In genomic region chr2:138209009-138209408, GRCh38 we compare ENCODE assay signal across 32 cellular contexts.
DNase-seq lines count a peak whose midpoint lies in the region; FAIRE-seq and TF ChIP-seq lines count a peak whose summit lies in the region.
"Had no signal": no experiment of that assay in that cellular context is flagged by ENCODE, and none has a peak within 500 bp of the region (broad histone marks: within the 10 kb centered on the region; RNA-seq: fewer than 3 reads in every experiment).

No MANE protein-coding gene starts in this region.

- no peak overlapping the region for H3K4me3 Mint-ChIP-seq in mesothelial cell of epicardium
- H3K4me3 Mint-ChIP-seq: activated T-helper 1 cell treated with anti-CD3 and anti-CD28 coated beads, Interleukin-12 subunit alpha, Interleukin-12 subunit beta, Interleukin-2, Interleukin-4 antibody, amounts not matched to agents 30 ng/mL and 10 ng/mL and 1 ng/mL, durations not matched to agents 14 hours and 24 hours and 36 hours; effector memory CD8-positive, alpha-beta T cell; nephron; stimulated activated effector memory CD8-positive, alpha-beta T cell treated with anti-CD3 and anti-CD28 coated beads, Interleukin-12 subunit alpha, Interleukin-12 subunit beta, amount 100 ng/mL, for 72 hours; T-cell had no signal

- H3K27me3 Mint-ChIP-seq in mesothelial cell of epicardium (ENCODE audit: low read depth), result no peaks in the 10 kb centered on the region
- H3K27me3 Mint-ChIP-seq: effector memory CD8-positive, alpha-beta T cell; T-cell had no signal

- H3K27ac ChIP-seq in RWPE1, result no peak overlapping the region
- H3K27ac ChIP-seq: C4-2B, coronary artery, esophagus squamous epithelium, KMS-11, lower lobe of right lung, parathyroid adenoma had no signal

- POLR2A ChIA-PET in RWPE1 (lab: Yijun Ruan, JAX; ENCODE audit: low non-redundant PET), result no interaction called here

- DNase-seq in EH (ENCODE audit: low read depth) (peak; percentile 17), RWPE1 (ENCODE audit: low spot score) (peak; percentile 42), epithelial cell of esophagus (ENCODE audit: low read depth) (peak; percentile 61), mesothelial cell of epicardium (ENCODE audit: low spot score in 2 of 2, unreplicated experiment in 2 of 2) (no peak), NCI-H748 (lab: John Stamatoyannopoulos, UW; ENCODE audit: unreplicated experiment) (no peak), frontal cortex (ENCODE audit: low spot score in 2 of 2) (no peak), NK-92 (lab: John Stamatoyannopoulos, UW; ENCODE audit: unreplicated experiment) (no peak), NCI-H1417 treated with DMSO at 0.1 percent for 48 hours (lab: John Stamatoyannopoulos, UW) (no peak)
- DNase-seq: activated CD4-positive, alpha-beta T cell treated with anti-CD3 and anti-CD28 coated beads, Interleukin-2, amount 50 U/mL, for 48 hours; activated CD4-positive, CD25-positive, alpha-beta regulatory T cell; activated naive CD4-positive, alpha-beta T cell treated with anti-CD3 and anti-CD28 coated beads, Interleukin-2, amount 50 U/mL, for 16 hours; amygdala; DMS79 treated with DMSO at 0.1 percent for 48 hours; effector memory CD8-positive, alpha-beta T cell; esophagus squamous epithelium; kidney; lower lobe of right lung; NCI-H146; NCI-H510A; NK-92 treated with Interleukin-12 subunit alpha and Interleukin-12 subunit beta, amount 100 ng/mL, for 24 hours; right cardiac atrium; stimulated activated CD4-positive, alpha-beta T cell treated with anti-CD3 and anti-CD28 coated beads, Interleukin-12 subunit alpha, Interleukin-12 subunit beta, amount 100 ng/mL, for 4 hours; stimulated activated CD4-positive, alpha-beta T cell treated with anti-CD3 and anti-CD28 coated beads, Interleukin-4, amount 100 ng/mL, for 24 hours; T-cell; trophoblast cell had no signal

- CTCF ChIA-PET in RWPE1 (lab: Yijun Ruan, JAX), result no interaction called here

- peaks cover 20% of the 10 kb centered on the region for H3K9me3 Mint-ChIP-seq in mesothelial cell of epicardium
- H3K9me3 Mint-ChIP-seq: activated T-helper 1 cell treated with anti-CD3 and anti-CD28 coated beads, Interleukin-12 subunit alpha, Interleukin-12 subunit beta, Interleukin-2, Interleukin-4 antibody, amounts not matched to agents 30 ng/mL and 10 ng/mL and 1 ng/mL, durations not matched to agents 14 hours and 24 hours and 36 hours; nephron had no signal

- peak overlapping the region; percentile 22 for H3K27ac Mint-ChIP-seq in mesothelial cell of epicardium
- H3K27ac Mint-ChIP-seq: activated T-helper 1 cell treated with anti-CD3 and anti-CD28 coated beads, Interleukin-12 subunit alpha, Interleukin-12 subunit beta, Interleukin-2, Interleukin-4 antibody, amounts not matched to agents 30 ng/mL and 10 ng/mL and 1 ng/mL, durations not matched to agents 14 hours and 24 hours and 36 hours; effector memory CD8-positive, alpha-beta T cell; nephron; stimulated activated effector memory CD8-positive, alpha-beta T cell treated with anti-CD3 and anti-CD28 coated beads, Interleukin-12 subunit alpha, Interleukin-12 subunit beta, amount 100 ng/mL, for 72 hours; T-cell had no signal

- H3K4me3 ChIP-seq in epithelial cell of esophagus (ENCODE audit: low read length), result no peak overlapping the region
- H3K4me3 ChIP-seq: coronary artery, esophagus squamous epithelium, lower lobe of right lung had no signal

- H3K36me3 Mint-ChIP-seq in mesothelial cell of epicardium, result peaks cover 6% of the 10 kb centered on the region
- H3K36me3 Mint-ChIP-seq: stimulated activated effector memory CD8-positive, alpha-beta T cell treated with anti-CD3 and anti-CD28 coated beads, Interleukin-12 subunit alpha, Interleukin-12 subunit beta, amount 100 ng/mL, for 72 hours; T-cell had no signal

- TF ChIP-seq CTCF in RWPE1 (conservative IDR thresholded peaks at IDR 0.05; ENCODE audit: low read depth), result no peak
- no peak for TF ChIP-seq CTCF in epithelial cell of esophagus (IDR thresholded peaks at IDR 0.05; ENCODE audit: insufficient read depth, low read depth, low read length, missing control alignments)
- TF ChIP-seq CTCF in mesothelial cell of epicardium (IDR thresholded peaks at IDR 0.05; ENCODE audit: unreplicated experiment), result no peak

- no peak for FAIRE-seq in frontal cortex (lab: Jason Lieb, UNC)
- FAIRE-seq: kidney had no signal

- peaks cover 34% of the 10 kb centered on the region for H3K4me1 Mint-ChIP-seq in mesothelial cell of epicardium
- H3K4me1 Mint-ChIP-seq: nephron; stimulated activated effector memory CD8-positive, alpha-beta T cell treated with anti-CD3 and anti-CD28 coated beads, Interleukin-12 subunit alpha, Interleukin-12 subunit beta, amount 100 ng/mL, for 72 hours; T-cell had no signal

Comparison
In these comparisons a context has a peak if more than half of its experiments do, and no peak if none do; other contexts are left out.
1. DNase-seq: peak in EH (single experiment), RWPE1 (single experiment) and epithelial cell of esophagus (single experiment); none in mesothelial cell of epicardium (0 of 2), NCI-H748 (single experiment), frontal cortex (0 of 2), NK-92 (single experiment) and NCI-H1417 treated with DMSO at 0.1 percent for 48 hours (single experiment).